In genomic region chr6:13513606-13514502, GRCh38 we compare ENCODE assay signal across 1 cellular context.
TF ChIP-seq lines count a peak whose summit lies in the region.

No MANE protein-coding gene starts in this region.

TF ChIP-seq in GM12878, 131 proteins besides CTCF, POLR2A, EP300 and RAD21 (continued from another document):
- TF ChIP-seq, protein P1, sequence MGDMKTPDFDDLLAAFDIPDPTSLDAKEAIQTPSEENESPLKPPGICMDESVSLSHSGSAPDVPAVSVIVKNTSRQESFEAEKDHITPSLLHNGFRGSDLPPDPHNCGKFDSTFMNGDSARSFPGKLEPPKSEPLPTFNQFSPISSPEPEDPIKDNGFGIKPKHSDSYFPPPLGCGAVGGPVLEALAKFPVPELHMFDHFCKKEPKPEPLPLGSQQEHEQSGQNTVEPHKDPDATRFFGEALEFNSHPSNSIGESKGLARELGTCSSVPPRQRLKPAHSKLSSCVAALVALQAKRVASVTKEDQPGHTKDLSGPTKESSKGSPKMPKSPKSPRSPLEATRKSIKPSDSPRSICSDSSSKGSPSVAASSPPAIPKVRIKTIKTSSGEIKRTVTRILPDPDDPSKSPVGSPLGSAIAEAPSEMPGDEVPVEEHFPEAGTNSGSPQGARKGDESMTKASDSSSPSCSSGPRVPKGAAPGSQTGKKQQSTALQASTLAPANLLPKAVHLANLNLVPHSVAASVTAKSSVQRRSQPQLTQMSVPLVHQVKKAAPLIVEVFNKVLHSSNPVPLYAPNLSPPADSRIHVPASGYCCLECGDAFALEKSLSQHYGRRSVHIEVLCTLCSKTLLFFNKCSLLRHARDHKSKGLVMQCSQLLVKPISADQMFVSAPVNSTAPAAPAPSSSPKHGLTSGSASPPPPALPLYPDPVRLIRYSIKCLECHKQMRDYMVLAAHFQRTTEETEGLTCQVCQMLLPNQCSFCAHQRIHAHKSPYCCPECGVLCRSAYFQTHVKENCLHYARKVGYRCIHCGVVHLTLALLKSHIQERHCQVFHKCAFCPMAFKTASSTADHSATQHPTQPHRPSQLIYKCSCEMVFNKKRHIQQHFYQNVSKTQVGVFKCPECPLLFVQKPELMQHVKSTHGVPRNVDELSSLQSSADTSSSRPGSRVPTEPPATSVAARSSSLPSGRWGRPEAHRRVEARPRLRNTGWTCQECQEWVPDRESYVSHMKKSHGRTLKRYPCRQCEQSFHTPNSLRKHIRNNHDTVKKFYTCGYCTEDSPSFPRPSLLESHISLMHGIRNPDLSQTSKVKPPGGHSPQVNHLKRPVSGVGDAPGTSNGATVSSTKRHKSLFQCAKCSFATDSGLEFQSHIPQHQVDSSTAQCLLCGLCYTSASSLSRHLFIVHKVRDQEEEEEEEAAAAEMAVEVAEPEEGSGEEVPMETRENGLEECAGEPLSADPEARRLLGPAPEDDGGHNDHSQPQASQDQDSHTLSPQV (IDR thresholded peaks at IDR 0.05), result no peak
- TF ChIP-seq, protein P2, sequence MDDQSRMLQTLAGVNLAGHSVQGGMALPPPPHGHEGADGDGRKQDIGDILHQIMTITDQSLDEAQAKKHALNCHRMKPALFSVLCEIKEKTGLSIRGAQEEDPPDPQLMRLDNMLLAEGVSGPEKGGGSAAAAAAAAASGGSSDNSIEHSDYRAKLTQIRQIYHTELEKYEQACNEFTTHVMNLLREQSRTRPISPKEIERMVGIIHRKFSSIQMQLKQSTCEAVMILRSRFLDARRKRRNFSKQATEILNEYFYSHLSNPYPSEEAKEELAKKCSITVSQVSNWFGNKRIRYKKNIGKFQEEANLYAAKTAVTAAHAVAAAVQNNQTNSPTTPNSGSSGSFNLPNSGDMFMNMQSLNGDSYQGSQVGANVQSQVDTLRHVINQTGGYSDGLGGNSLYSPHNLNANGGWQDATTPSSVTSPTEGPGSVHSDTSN (IDR thresholded peaks at IDR 0.05; ENCODE audit: insufficient replicate concordance, low read depth, low read length), result no peak
- TF ChIP-seq ATF7 (IDR thresholded peaks at IDR 0.05; ENCODE audit: low read depth), result no peak
- TF ChIP-seq CREB1 (IDR thresholded peaks at IDR 0.05; ENCODE audit: low read depth), result no peak
- no peak for TF ChIP-seq TCF7 (IDR thresholded peaks at IDR 0.05; ENCODE audit: borderline replicate concordance)
- TF ChIP-seq BCL11A (IDR thresholded peaks at IDR 0.05; ENCODE audit: low read depth, low read length), result no peak
- TF ChIP-seq SKIL (IDR thresholded peaks at IDR 0.05; ENCODE audit: low read depth, poor library complexity, severe bottlenecking), result no peak
- no peak for TF ChIP-seq GATAD2B (conservative IDR thresholded peaks at IDR 0.05; ENCODE audit: low read depth)
- TF ChIP-seq SMC3 (IDR thresholded peaks at IDR 0.05; ENCODE audit: borderline replicate concordance, low read length), result no peak
- TF ChIP-seq, protein P3, sequence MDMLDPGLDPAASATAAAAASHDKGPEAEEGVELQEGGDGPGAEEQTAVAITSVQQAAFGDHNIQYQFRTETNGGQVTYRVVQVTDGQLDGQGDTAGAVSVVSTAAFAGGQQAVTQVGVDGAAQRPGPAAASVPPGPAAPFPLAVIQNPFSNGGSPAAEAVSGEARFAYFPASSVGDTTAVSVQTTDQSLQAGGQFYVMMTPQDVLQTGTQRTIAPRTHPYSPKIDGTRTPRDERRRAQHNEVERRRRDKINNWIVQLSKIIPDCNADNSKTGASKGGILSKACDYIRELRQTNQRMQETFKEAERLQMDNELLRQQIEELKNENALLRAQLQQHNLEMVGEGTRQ (IDR thresholded peaks at IDR 0.05; ENCODE audit: borderline replicate concordance, low read depth, low read length), result no peak
- no peak for TF ChIP-seq EED (IDR thresholded peaks at IDR 0.05; ENCODE audit: low read depth)
- no peak for TF ChIP-seq FOXK2 (IDR thresholded peaks at IDR 0.05)
- TF ChIP-seq HDGF (IDR thresholded peaks at IDR 0.05), result no peak
TF ChIP-seq in GM12878: peak in this region for 0.
